ENCODE assay signal across 1 cellular context in the genomic region with DNA sequence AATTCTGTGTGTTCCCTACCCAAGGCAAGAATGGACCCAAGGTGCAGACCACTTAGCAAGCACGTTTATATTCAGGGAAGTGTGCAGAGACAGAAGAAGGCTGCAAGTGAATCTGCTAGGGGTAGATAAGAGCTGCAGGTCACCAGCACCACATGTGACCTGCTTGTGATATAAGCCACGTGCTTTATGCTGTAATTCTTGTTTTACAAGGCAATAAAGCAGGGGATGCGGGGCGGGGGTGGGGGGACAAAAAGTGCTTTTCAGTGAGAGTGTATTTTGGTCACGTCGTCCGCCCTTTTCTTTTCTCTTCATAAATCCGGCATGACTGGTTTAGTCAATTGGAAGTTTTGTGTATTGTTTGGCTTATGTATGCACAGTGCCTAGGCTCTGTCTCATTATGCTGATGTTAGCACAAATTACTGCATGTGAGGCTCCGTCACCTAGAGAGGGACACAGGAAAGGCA.
TF ChIP-seq lines count a peak whose summit lies in the region.

No MANE protein-coding gene starts in this region.

TF ChIP-seq in K562, 482 proteins besides CTCF, POLR2A, EP300 and RAD21 (continued from another document):
- TF ChIP-seq CHD7 (IDR thresholded peaks at IDR 0.05; ENCODE audit: low read depth, low read length) (no peak), CBX3 (IDR thresholded peaks at IDR 0.05; ENCODE audit: borderline replicate concordance in 1 of 2, low read length in 2 of 2) (peak in 1 of 2 experiments; percentile 78; a peak in 2 of 3 replicates), PKNOX1 (IDR thresholded peaks at IDR 0.05) (no peak), PTRF (tag; IDR thresholded peaks at IDR 0.05) (no peak), NFRKB (IDR thresholded peaks at IDR 0.05; ENCODE audit: low read depth) (no peak), CREBBP (IDR thresholded peaks at IDR 0.05; ENCODE audit: low read depth, low read length) (no peak), ARHGAP35 (IDR thresholded peaks at IDR 0.05; ENCODE audit: partially characterized antibody) (no peak), ZNF395 (CRISPR knock-in tag; IDR thresholded peaks at IDR 0.05) (peak; percentile 74), CBX2 (IDR thresholded peaks at IDR 0.05; ENCODE audit: insufficient read depth, low read length, poor library complexity, severe bottlenecking) (no peak), POU5F1 (IDR thresholded peaks at IDR 0.05; ENCODE audit: borderline replicate concordance, low read depth, low read length, partially characterized antibody) (no peak), ATF7 (IDR thresholded peaks at IDR 0.05) (peak; percentile 37; the same call in 1 of the 2 replicates), HES1 (IDR thresholded peaks at IDR 0.05; ENCODE audit: low read depth) (peak; percentile 56; the same call in 1 of the 2 replicates), SMARCA4 (IDR thresholded peaks at IDR 0.05) (peak; percentile 84)
- TF ChIP-seq, protein P1, sequence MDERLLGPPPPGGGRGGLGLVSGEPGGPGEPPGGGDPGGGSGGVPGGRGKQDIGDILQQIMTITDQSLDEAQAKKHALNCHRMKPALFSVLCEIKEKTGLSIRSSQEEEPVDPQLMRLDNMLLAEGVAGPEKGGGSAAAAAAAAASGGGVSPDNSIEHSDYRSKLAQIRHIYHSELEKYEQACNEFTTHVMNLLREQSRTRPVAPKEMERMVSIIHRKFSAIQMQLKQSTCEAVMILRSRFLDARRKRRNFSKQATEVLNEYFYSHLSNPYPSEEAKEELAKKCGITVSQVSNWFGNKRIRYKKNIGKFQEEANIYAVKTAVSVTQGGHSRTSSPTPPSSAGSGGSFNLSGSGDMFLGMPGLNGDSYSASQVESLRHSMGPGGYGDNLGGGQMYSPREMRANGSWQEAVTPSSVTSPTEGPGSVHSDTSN (CRISPR knock-in tag; IDR thresholded peaks at IDR 0.05; ENCODE audit: low read depth) = no peak
- TF ChIP-seq, protein P1 (tag; conservative IDR thresholded peaks at IDR 0.05; ENCODE audit: low read depth) = no peak
- TF ChIP-seq, protein P2, sequence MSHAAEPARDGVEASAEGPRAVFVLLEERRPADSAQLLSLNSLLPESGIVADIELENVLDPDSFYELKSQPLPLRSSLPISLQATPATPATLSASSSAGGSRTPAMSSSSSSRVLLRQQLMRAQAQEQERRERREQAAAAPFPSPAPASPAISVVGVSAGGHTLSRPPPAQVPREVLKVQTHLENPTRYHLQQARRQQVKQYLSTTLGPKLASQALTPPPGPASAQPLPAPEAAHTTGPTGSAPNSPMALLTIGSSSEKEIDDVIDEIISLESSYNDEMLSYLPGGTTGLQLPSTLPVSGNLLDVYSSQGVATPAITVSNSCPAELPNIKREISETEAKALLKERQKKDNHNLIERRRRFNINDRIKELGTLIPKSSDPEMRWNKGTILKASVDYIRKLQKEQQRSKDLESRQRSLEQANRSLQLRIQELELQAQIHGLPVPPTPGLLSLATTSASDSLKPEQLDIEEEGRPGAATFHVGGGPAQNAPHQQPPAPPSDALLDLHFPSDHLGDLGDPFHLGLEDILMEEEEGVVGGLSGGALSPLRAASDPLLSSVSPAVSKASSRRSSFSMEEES (CRISPR knock-in tag; IDR thresholded peaks at IDR 0.05) = 0 out of 2 replicates have a peak, but pooled peaks have one; percentile 23
- TF ChIP-seq, protein P3, sequence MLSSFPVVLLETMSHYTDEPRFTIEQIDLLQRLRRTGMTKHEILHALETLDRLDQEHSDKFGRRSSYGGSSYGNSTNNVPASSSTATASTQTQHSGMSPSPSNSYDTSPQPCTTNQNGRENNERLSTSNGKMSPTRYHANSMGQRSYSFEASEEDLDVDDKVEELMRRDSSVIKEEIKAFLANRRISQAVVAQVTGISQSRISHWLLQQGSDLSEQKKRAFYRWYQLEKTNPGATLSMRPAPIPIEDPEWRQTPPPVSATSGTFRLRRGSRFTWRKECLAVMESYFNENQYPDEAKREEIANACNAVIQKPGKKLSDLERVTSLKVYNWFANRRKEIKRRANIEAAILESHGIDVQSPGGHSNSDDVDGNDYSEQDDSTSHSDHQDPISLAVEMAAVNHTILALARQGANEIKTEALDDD (IDR thresholded peaks at IDR 0.05) = no peak
